Comparison of ENCODE assay signal across 9 cellular contexts in the genomic region with DNA sequence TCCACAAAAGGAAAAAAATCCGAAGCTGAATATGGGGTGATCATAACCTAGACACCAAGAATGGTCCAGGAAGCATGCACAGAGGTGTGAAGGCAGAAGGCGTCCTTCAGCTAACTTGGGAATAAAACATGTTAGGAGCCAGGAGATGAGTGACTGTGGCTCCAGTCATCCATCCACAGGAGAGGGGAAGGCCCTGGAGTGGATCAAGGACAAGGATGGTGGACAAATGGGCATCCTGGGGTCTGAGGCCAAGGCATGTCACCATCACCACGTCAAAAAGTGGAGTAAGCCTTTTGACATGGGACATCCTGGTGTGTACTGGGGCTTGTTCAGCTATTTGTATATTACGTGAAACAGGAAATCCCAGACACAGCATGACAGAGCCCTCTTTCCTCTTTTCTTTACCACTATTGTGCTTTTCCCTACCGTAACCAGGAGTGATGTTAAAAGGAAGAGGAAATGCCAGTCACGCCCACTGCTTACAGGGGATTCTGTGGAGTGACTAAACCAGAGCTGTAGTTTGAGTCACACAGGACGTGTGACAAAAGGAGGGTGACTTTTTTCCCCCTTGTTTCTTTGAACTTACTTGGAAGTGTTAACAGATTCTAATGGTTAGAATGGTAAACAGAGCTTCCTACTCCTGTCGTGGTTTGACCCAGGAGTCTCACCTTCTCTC. TPM values are rescaled to one million over a fixed set of nuclear protein-coding genes. Genes with fewer than 3 reads are reported as not detected.
DNase-seq lines count a peak whose midpoint lies in the region; ATAC-seq and TF ChIP-seq lines count a peak whose summit lies in the region.
"Had no signal": no experiment of that assay in that cellular context is flagged by ENCODE, and none has a peak within 500 bp of the region (broad histone marks: within the 10 kb centered on the region; RNA-seq: fewer than 3 reads in every experiment).

No MANE protein-coding gene starts in this region.

- H3K9me3 ChIP-seq in CD8-positive, alpha-beta memory T cell (ENCODE audit: low read length) = no peaks in the 10 kb centered on the region

- no peaks in the 10 kb centered on the region for H3K36me3 ChIP-seq in CD8-positive, alpha-beta memory T cell (ENCODE audit: insufficient read depth, low read length)

- peak overlapping the region; percentile 5 for H3K4me3 ChIP-seq in CD8-positive, alpha-beta memory T cell (ENCODE audit: low read length)

- intact Hi-C loops in activated CD8-positive, alpha-beta T cell treated with anti-CD3 and anti-CD28 coated beads for 36 hours (cut with micrococcal nuclease) = no loop called here
- intact Hi-C loops in Right ventricle myocardium superior (cut with DNase I) = no loop called here

- peaks cover 40% of the 10 kb centered on the region for H3K4me1 ChIP-seq in CD8-positive, alpha-beta memory T cell (ENCODE audit: insufficient read depth, low read length)

- TF ChIP-seq CTCF in activated CD8-positive, alpha-beta T cell treated with anti-CD3 and anti-CD28 coated beads for 36 hours (IDR thresholded peaks at IDR 0.05) = no peak

- peak; percentile 65 for ATAC-seq in GM21381 (IDR thresholded peaks at IDR 0.05; ENCODE audit: unreplicated experiment)
- ATAC-seq in HG03571 (IDR thresholded peaks at IDR 0.05; ENCODE audit: unreplicated experiment) = peak; percentile 72
- peak; percentile 91 for ATAC-seq in activated CD8-positive, alpha-beta T cell treated with anti-CD3 and anti-CD28 coated beads for 36 hours
- peak; percentile 61 for ATAC-seq in Right ventricle myocardium superior (ENCODE audit: poor library complexity)

- peak in 4 of 5 donors; percentile 18 to 70 (median 58) for DNase-seq in CD8-positive, alpha-beta memory T cell
- peak; percentile 68 for DNase-seq in activated CD8-positive, alpha-beta T cell treated with anti-CD3 and anti-CD28 coated beads for 36 hours
- no peak for DNase-seq in Right ventricle myocardium superior
- DNase-seq in stimulated activated CD4-positive, alpha-beta T cell treated with anti-CD3 and anti-CD28 coated beads, Interleukin-2, amount 100 ng/mL, for 24 hours = peak; percentile 54 to 66
- no peak for DNase-seq in NCI-H69 (lab: John Stamatoyannopoulos, UW)
- no peak for DNase-seq in NCI-H1092 treated with DMSO at 0.1 percent for 48 hours (lab: John Stamatoyannopoulos, UW)

- H3K27ac ChIP-seq in CD8-positive, alpha-beta memory T cell (ENCODE audit: low read depth, low read length) = peak overlapping the region; percentile 64
- H3K27ac ChIP-seq: HL-60 had no signal

- POLR2A ChIA-PET in CD8-positive, alpha-beta memory T cell (lab: Charles Lee) = interaction anchor here (0.6 to 1.3 kb wide), 3 partner anchors 14 to 68 kb away, joined by 3 to 7 read pairs (median 3); no protein-coding TSS in a partner anchor
- POLR2A ChIA-PET in activated CD8-positive, alpha-beta T cell treated with anti-CD3 and anti-CD28 coated beads for 36 hours (lab: Charles Lee) = interaction anchor here (0.7 to 4.2 kb wide), 4 partner anchors 13 to 67 kb away, joined by 3 to 27 read pairs (median 4); partner anchors contain the start of genes VTI1A and ZDHHC6

- H3K27me3 ChIP-seq in CD8-positive, alpha-beta memory T cell (ENCODE audit: insufficient read depth, low read length, poor library complexity, severe bottlenecking) = no peaks in the 10 kb centered on the region

- H3K4me1 Mint-ChIP-seq in CD8-positive, alpha-beta memory T cell = peaks cover 68 to 80% (median 78%) of the 10 kb centered on the region in 3 donors
- H3K4me1 Mint-ChIP-seq in activated CD8-positive, alpha-beta T cell treated with anti-CD3 and anti-CD28 coated beads for 36 hours (ENCODE audit: low read depth) = peaks cover 64% of the 10 kb centered on the region

- H3K27ac Mint-ChIP-seq in CD8-positive, alpha-beta memory T cell = peak overlapping the region; percentile 39 to 98 (median 93)
- H3K27ac Mint-ChIP-seq in activated CD8-positive, alpha-beta T cell treated with anti-CD3 and anti-CD28 coated beads for 36 hours = peak overlapping the region; percentile 76

- H3K36me3 Mint-ChIP-seq in CD8-positive, alpha-beta memory T cell = peaks cover 0 to 11% (median 4%) of the 10 kb centered on the region in 3 donors
- peaks cover 25% of the 10 kb centered on the region for H3K36me3 Mint-ChIP-seq in activated CD8-positive, alpha-beta T cell treated with anti-CD3 and anti-CD28 coated beads for 36 hours (ENCODE audit: low read depth)

- H3K4me3 Mint-ChIP-seq in CD8-positive, alpha-beta memory T cell = peak overlapping the region in 6 of 7 donors; percentile 25 to 61 (median 46)
- no peak overlapping the region for H3K4me3 Mint-ChIP-seq in activated CD8-positive, alpha-beta T cell treated with anti-CD3 and anti-CD28 coated beads for 36 hours

- no peaks in the 10 kb centered on the region for H3K9me3 Mint-ChIP-seq in CD8-positive, alpha-beta memory T cell
- H3K9me3 Mint-ChIP-seq in activated CD8-positive, alpha-beta T cell treated with anti-CD3 and anti-CD28 coated beads for 36 hours = no peaks in the 10 kb centered on the region

- no peaks in the 10 kb centered on the region for H3K27me3 Mint-ChIP-seq in CD8-positive, alpha-beta memory T cell
- no peaks in the 10 kb centered on the region for H3K27me3 Mint-ChIP-seq in activated CD8-positive, alpha-beta T cell treated with anti-CD3 and anti-CD28 coated beads for 36 hours

- CTCF ChIA-PET in CD8-positive, alpha-beta memory T cell (lab: Charles Lee) = interaction anchor here (0.8 to 2.1 kb wide), 3 partner anchors 12 to 18 kb away, joined by 3 to 7 read pairs (median 5); partner anchors contain the start of gene ACSL5
- CTCF ChIA-PET in activated CD8-positive, alpha-beta T cell treated with anti-CD3 and anti-CD28 coated beads for 36 hours (lab: Charles Lee) = interaction anchor here (1.1 to 1.8 kb wide), 5 partner anchors 11 to 137 kb away, joined by 3 to 7 read pairs (median 3); no protein-coding TSS in a partner anchor

RNA-seq across cellular contexts. Expression of gene ACSL5, which starts 15.4 kb away (rescaled TPM):
- total RNA-seq in CD8-positive, alpha-beta memory T cell = 10 to 100 TPM; 53.3 to 53.7 TPM
- 85.5 TPM for polyA plus RNA-seq in CD8-positive, alpha-beta memory T cell
- 10 to 100 TPM; 33.7 to 34.1 TPM for total RNA-seq in activated CD8-positive, alpha-beta T cell treated with anti-CD3 and anti-CD28 coated beads for 36 hours
- total RNA-seq in Right ventricle myocardium superior = 6.0 TPM

RNA-seq across cellular contexts. Expression of gene ZDHHC6, which starts 57.4 kb away (rescaled TPM):
- 10 to 100 TPM; 49.3 to 56.4 TPM for total RNA-seq in CD8-positive, alpha-beta memory T cell
- 48.3 TPM for polyA plus RNA-seq in CD8-positive, alpha-beta memory T cell
- 10 to 100 TPM; 36.6 to 37.6 TPM for total RNA-seq in activated CD8-positive, alpha-beta T cell treated with anti-CD3 and anti-CD28 coated beads for 36 hours
- 16.5 TPM for total RNA-seq in Right ventricle myocardium superior

RNA-seq across cellular contexts. Expression of gene VTI1A, which starts 57.7 kb away (rescaled TPM):
- 10 to 100 TPM; 38.2 to 40.1 TPM for total RNA-seq in CD8-positive, alpha-beta memory T cell
- 28.1 TPM for polyA plus RNA-seq in CD8-positive, alpha-beta memory T cell
- total RNA-seq in activated CD8-positive, alpha-beta T cell treated with anti-CD3 and anti-CD28 coated beads for 36 hours = 10 to 100 TPM; 29.4 to 30.0 TPM
- total RNA-seq in Right ventricle myocardium superior = 18.7 TPM

Comparison
In these comparisons a context has a peak if more than half of its experiments do, and no peak if none do; other contexts are left out.
1. DNase-seq: peak in CD8-positive, alpha-beta memory T cell (4 of 5), activated CD8-positive, alpha-beta T cell treated with anti-CD3 and anti-CD28 coated beads for 36 hours (single experiment) and stimulated activated CD4-positive, alpha-beta T cell treated with anti-CD3 and anti-CD28 coated beads, Interleukin-2, amount 100 ng/mL, for 24 hours (2 of 2); none in Right ventricle myocardium superior (single experiment), NCI-H69 (single experiment) and NCI-H1092 treated with DMSO at 0.1 percent for 48 hours (single experiment).
2. Peak in every context shown above with its lines, with median percentiles within 50 percentile points of each other: ATAC-seq.